Comparison of ENCODE assay signal across 8 cellular contexts in genomic region chr3:42772670-42773408, GRCh38. TPM values are rescaled to one million over a fixed set of nuclear protein-coding genes. Genes with fewer than 3 reads are reported as not detected.
DNase-seq lines count a peak whose midpoint lies in the region; ATAC-seq and TF ChIP-seq lines count a peak whose summit lies in the region.

Gene CCDC13 (minus strand): TSS chr3:42773253. CDS start chr3:42758345, 14,908 bp downstream.

- H3K79me2 ChIP-seq in OCI-LY3 (ENCODE audit: low read length): no peaks in the 10 kb centered on the region

- no peaks in the 10 kb centered on the region for H3K9me3 ChIP-seq in CD8-positive, alpha-beta memory T cell (ENCODE audit: low read length)
- no peaks in the 10 kb centered on the region for H3K9me3 ChIP-seq in OCI-LY3 (ENCODE audit: insufficient read depth, low read length)
- no peaks in the 10 kb centered on the region for H3K9me3 ChIP-seq in esophagus squamous epithelium
- H3K9me3 ChIP-seq in muscle layer of colon (ENCODE audit: low read length): no peaks in the 10 kb centered on the region

- H3K4me1 ChIP-seq in CD8-positive, alpha-beta memory T cell (ENCODE audit: insufficient read depth, low read length): peaks cover 5% of the 10 kb centered on the region
- peaks cover 4% of the 10 kb centered on the region for H3K4me1 ChIP-seq in OCI-LY3 (ENCODE audit: low read length)
- peaks cover 0 to 28% (median 4%) of the 10 kb centered on the region in 3 donors for H3K4me1 ChIP-seq in esophagus squamous epithelium
- peaks cover 9% of the 10 kb centered on the region for H3K4me1 ChIP-seq in muscle layer of colon (ENCODE audit: insufficient read depth, low read length)

- H3K9me3 Mint-ChIP-seq in CD8-positive, alpha-beta memory T cell: no peaks in the 10 kb centered on the region

- H3K9ac ChIP-seq in OCI-LY3 (ENCODE audit: low read length): peak within 1 kb of the TSS; percentile 91
- H3K9ac ChIP-seq in muscle layer of colon (ENCODE audit: low read length): peak within 1 kb of the TSS; percentile 61

- POLR2A ChIA-PET in CD8-positive, alpha-beta memory T cell (lab: Charles Lee): no interaction called here

- H3K27ac Mint-ChIP-seq in CD8-positive, alpha-beta memory T cell: peak within 1 kb of the TSS; percentile 21 to 95 (median 92)

- H4K20me1 ChIP-seq in OCI-LY3 (ENCODE audit: insufficient read depth, low read length): no peaks in the 10 kb centered on the region

- CTCF ChIA-PET in CD8-positive, alpha-beta memory T cell (lab: Charles Lee): no interaction called here

- no peaks in the 10 kb centered on the region for H3K36me3 ChIP-seq in CD8-positive, alpha-beta memory T cell (ENCODE audit: insufficient read depth, low read length)
- H3K36me3 ChIP-seq in OCI-LY3 (replicated peaks; ENCODE audit: low read depth, low read length): no peaks in the 10 kb centered on the region
- H3K36me3 ChIP-seq in esophagus squamous epithelium: no peaks in the 10 kb centered on the region
- H3K36me3 ChIP-seq in muscle layer of colon (ENCODE audit: insufficient read depth, low read length): no peaks in the 10 kb centered on the region

- TF ChIP-seq CTCF in OCI-LY3 (IDR thresholded peaks at IDR 0.05; ENCODE audit: low read depth, low read length) (no peak), esophagus squamous epithelium (IDR thresholded peaks at IDR 0.05) (no peak)

- TF ChIP-seq POLR2A in esophagus squamous epithelium (IDR thresholded peaks at IDR 0.05): no peak

- H3K27me3 ChIP-seq in CD8-positive, alpha-beta memory T cell (ENCODE audit: insufficient read depth, low read length, poor library complexity, severe bottlenecking): no peaks in the 10 kb centered on the region
- no peaks in the 10 kb centered on the region for H3K27me3 ChIP-seq in OCI-LY3 (ENCODE audit: low read depth, low read length)
- no peaks in the 10 kb centered on the region for H3K27me3 ChIP-seq in esophagus squamous epithelium
- H3K27me3 ChIP-seq in muscle layer of colon (ENCODE audit: control insufficient read depth in 1 of 2, insufficient read depth in 2 of 2, low read length in 2 of 2): no peaks in the 10 kb centered on the region

- ATAC-seq in GM19438 (IDR thresholded peaks at IDR 0.05; ENCODE audit: low read depth, unreplicated experiment): peak; percentile 99
- peak; percentile 70 for ATAC-seq in HG03575 (IDR thresholded peaks at IDR 0.05; ENCODE audit: extremely low read depth, insufficient number of reproducible peaks, low FRiP score, unreplicated experiment)

- WGBS in esophagus squamous epithelium, 2 donors: 0 to 8% methylated on average over 10 to 12 of the region's 63 CpGs

- H3K4me2 ChIP-seq in OCI-LY3 (ENCODE audit: low read length): peak within 1 kb of the TSS; percentile 89

- peaks cover 0 to 3% of the 10 kb centered on the region in 2 donors for H3K27me3 Mint-ChIP-seq in CD8-positive, alpha-beta memory T cell

- H3K4me3 Mint-ChIP-seq in CD8-positive, alpha-beta memory T cell: peak within 1 kb of the TSS; percentile 80 to 90 (median 88)

- intact Hi-C loops in esophagus squamous epithelium (cut with DNase I): no loop called here

- no peak within 1 kb of the TSS for H3K27ac ChIP-seq in CD8-positive, alpha-beta memory T cell (ENCODE audit: low read depth, low read length)
- H3K27ac ChIP-seq in OCI-LY3 (ENCODE audit: low read length) (peak within 1 kb of the TSS; percentile 58), esophagus squamous epithelium (peak within 1 kb of the TSS; percentile 36 to 90 (median 62)), muscle layer of colon (ENCODE audit: low read depth, low read length) (peak within 1 kb of the TSS; percentile 76)

- peak within 1 kb of the TSS; percentile 49 for H3K4me3 ChIP-seq in CD8-positive, alpha-beta memory T cell (ENCODE audit: low read length)
- H3K4me3 ChIP-seq in OCI-LY3 (ENCODE audit: low read length) (peak within 1 kb of the TSS; percentile 88), esophagus squamous epithelium (peak within 1 kb of the TSS; percentile 29 to 70 (median 42)), muscle layer of colon (ENCODE audit: low read depth in 1 of 2, low read length in 2 of 2) (peak within 1 kb of the TSS; percentile 44 to 82)

- DNase-seq in CD8-positive, alpha-beta memory T cell: peak; percentile 70 to 92 (median 81)
- peak; percentile 84 for DNase-seq in activated T-cell treated with anti-CD3 and anti-CD28 coated beads, Interleukin-2, amount 50 U/mL, for 1 hour
- peak; percentile 79 for DNase-seq in esophagus squamous epithelium (lab: John Stamatoyannopoulos, UW)
- peak; percentile 98 for DNase-seq in stimulated activated CD8-positive, alpha-beta memory T cell treated with anti-CD3 and anti-CD28 coated beads, Interleukin-4, amount 100 ng/mL, for 48 hours

- peaks cover 11 to 15% (median 14%) of the 10 kb centered on the region in 3 donors for H3K4me1 Mint-ChIP-seq in CD8-positive, alpha-beta memory T cell

- peaks cover 0 to 5% (median 1%) of the 10 kb centered on the region in 3 donors for H3K36me3 Mint-ChIP-seq in CD8-positive, alpha-beta memory T cell

- peak within 1 kb of the TSS; percentile 95 for H2AFZ ChIP-seq in OCI-LY3 (ENCODE audit: low read depth, low read length)

RNA-seq across cellular contexts. Expression of gene CCDC13, which starts in this region (rescaled TPM):
- under 1 TPM; 0.42 to 0.44 TPM for total RNA-seq in CD8-positive, alpha-beta memory T cell
- polyA plus RNA-seq in CD8-positive, alpha-beta memory T cell: 0.33 TPM
- 1 to 10 TPM in 1 of 4 donors, under 1 TPM in 1, not detected in 2; 0.62 to 1.3 TPM for total RNA-seq in esophagus squamous epithelium

Comparison
In these comparisons a context has a peak if more than half of its experiments do, and no peak if none do; other contexts are left out.
1. Peak in DNase-seq and H3K4me3 ChIP-seq in CD8-positive, alpha-beta memory T cell; RNA of the gene not detected or under 1 TPM.